1 cellular context compared by ENCODE assay signal in genomic region chr18:26545737-26546136, GRCh38.
TF ChIP-seq lines count a peak whose summit lies in the region.

No MANE protein-coding gene starts in this region.

TF ChIP-seq in neural cell, 6 proteins besides CTCF, POLR2A, EP300 and RAD21 (continued from another document):
- TF ChIP-seq REST (IDR thresholded peaks at IDR 0.05; ENCODE audit: borderline replicate concordance) = no peak
- TF ChIP-seq TAF1 (IDR thresholded peaks at IDR 0.05; ENCODE audit: low read depth) = no peak
TF ChIP-seq in neural cell: peak in this region for 0.
